ENCODE assay signal across 10 cellular contexts in genomic region chr7:123628829-123629228, GRCh38. TPM values are rescaled to one million over a fixed set of nuclear protein-coding genes. Genes with fewer than 3 reads are reported as not detected.
"Had no signal": no experiment of that assay in that cellular context is flagged by ENCODE, and none has a peak within 500 bp of the region (broad histone marks: within the 10 kb centered on the region; RNA-seq: fewer than 3 reads in every experiment).

No MANE protein-coding gene starts in this region.

- FAIRE-seq: H1, H54, HepG2 had no signal

- H3K4me3 ChIP-seq: GM23338 had no signal

- ATAC-seq: GM23338, HepG2 had no signal

- DNase-seq: H9, HCEC 1CT, HFFc6, KG1 had no signal

- H3K27ac ChIP-seq: HL-60 had no signal

RNA-seq across cellular contexts. Expression of gene LMOD2, which starts 26.8 kb away (rescaled TPM):
- total RNA-seq: GM23338, H9, HepG2, HFFc6, HT1080 had no signal

RNA-seq across cellular contexts. Expression of gene ASB15, which starts 27.2 kb away (rescaled TPM):
- total RNA-seq: GM23338, H1, H9, HepG2, HFFc6, HT1080 had no signal
